ENCODE assay signal across 1 cellular context in genomic region chr6:132227937-132228336, GRCh38.
TF ChIP-seq lines count a peak whose summit lies in the region.

No MANE protein-coding gene starts in this region.

TF ChIP-seq in GM23338, 12 proteins besides CTCF, POLR2A, EP300 and RAD21 (continued from another document):
- no peak for TF ChIP-seq ZNF462 (CRISPR knock-in tag; IDR thresholded peaks at IDR 0.05)
- TF ChIP-seq ETS1 (IDR thresholded peaks at IDR 0.05), result no peak
- no peak for TF ChIP-seq STAT1 (IDR thresholded peaks at IDR 0.05; ENCODE audit: unreplicated experiment)
- TF ChIP-seq ZNF114 (CRISPR knock-in tag; IDR thresholded peaks at IDR 0.05), result no peak
- no peak for TF ChIP-seq POLR2AphosphoS5 (IDR thresholded peaks at IDR 0.05; ENCODE audit: low read depth)
- no peak for TF ChIP-seq ZNF331 (CRISPR knock-in tag; IDR thresholded peaks at IDR 0.05; ENCODE audit: low read depth)
- TF ChIP-seq REST (IDR thresholded peaks at IDR 0.05; ENCODE audit: unreplicated experiment), result no peak
- TF ChIP-seq EZH2phosphoT487 (IDR thresholded peaks at IDR 0.05; ENCODE audit: unreplicated experiment), result no peak
- no peak for TF ChIP-seq NANOG (IDR thresholded peaks at IDR 0.05; ENCODE audit: borderline replicate concordance)
- TF ChIP-seq JUNB (IDR thresholded peaks at IDR 0.05; ENCODE audit: unreplicated experiment), result no peak
